ENCODE assay signal across 8 cellular contexts in the genomic region with DNA sequence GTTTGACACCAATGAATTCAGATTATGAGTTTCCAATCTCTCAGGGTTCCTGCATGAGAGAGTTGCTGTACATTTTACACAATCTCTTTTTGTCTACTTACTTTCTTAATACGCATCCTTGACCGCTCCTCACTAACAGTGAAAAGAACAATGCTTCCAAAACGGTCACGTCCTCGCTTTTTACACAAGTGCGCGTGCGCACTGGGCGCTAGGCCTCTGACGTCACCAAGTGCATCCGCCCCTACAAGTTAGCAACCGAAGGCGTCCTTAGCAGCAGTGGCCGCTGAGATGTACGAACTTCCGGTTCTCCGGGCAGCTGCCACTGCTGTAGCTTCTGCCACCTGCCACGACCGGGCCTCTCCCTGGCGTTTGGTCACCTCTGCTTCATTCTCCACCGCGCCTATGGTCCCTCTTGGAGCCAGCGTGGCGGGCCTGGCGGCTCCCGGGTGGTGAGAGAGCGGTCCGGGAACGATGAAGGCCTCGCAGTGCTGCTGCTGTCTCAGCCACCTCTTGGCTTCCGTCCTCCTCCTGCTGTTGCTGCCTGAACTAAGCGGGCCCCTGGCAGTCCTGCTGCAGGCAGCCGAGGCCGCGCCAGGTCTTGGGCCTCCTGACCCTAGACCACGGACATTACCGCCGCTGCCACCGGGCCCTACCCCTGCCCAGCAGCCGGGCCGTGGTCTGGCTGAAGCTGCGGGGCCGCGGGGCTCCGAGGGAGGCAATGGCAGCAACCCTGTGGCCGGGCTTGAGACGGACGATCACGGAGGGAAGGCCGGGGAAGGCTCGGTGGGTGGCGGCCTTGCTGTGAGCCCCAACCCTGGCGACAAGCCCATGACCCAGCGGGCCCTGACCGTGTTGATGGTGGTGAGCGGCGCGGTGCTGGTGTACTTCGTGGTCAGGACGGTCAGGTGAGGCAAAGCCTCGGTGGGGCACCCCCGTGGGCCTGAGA. TPM values are rescaled to one million over a fixed set of nuclear protein-coding genes. Genes with fewer than 3 reads are reported as not detected.
DNase-seq lines count a peak whose midpoint lies in the region; ATAC-seq and TF ChIP-seq lines count a peak whose summit lies in the region.

Gene FAM174A (plus strand): TSS at position 315 of the 946 bp plus-strand sequence. CDS start 157 bp downstream, at position 472.

- WGBS in endodermal cell (ENCODE audit: insufficient coverage in 1 of 2, insufficient read length in 1 of 2), 2 experiments = 0 to 1% methylated on average over 11 to 62 of the region's 62 CpGs

- peak within 1 kb of the TSS; percentile 78 for H3K27ac ChIP-seq in endodermal cell (ENCODE audit: low read depth, low read length)

- H3K27me3 Mint-ChIP-seq in endodermal cell (ENCODE audit: insufficient read depth) = no peaks in the 10 kb centered on the region

- peak; percentile 82 for DNase-seq in CMK (ENCODE audit: low read depth)
- peak; percentile 87 for DNase-seq in HT1080 (ENCODE audit: low read depth)
- DNase-seq in NOMO-1 treated with DMSO at 0.1 percent for 48 hours (lab: John Stamatoyannopoulos, UW; ENCODE audit: unreplicated experiment) = peak; percentile 93
- DNase-seq in activated CD8-positive, alpha-beta memory T cell treated with anti-CD3 and anti-CD28 coated beads, Interleukin-2, amount 50 U/mL, for 1 hour (ENCODE audit: extremely low read depth) = peak; percentile 89
- DNase-seq in endodermal cell = peak; percentile 97
- peak; percentile 98 for DNase-seq in mesenteric fat pad (ENCODE audit: low spot score)
- DNase-seq in stimulated activated CD8-positive, alpha-beta memory T cell treated with anti-CD3 and anti-CD28 coated beads, Interleukin-15, amount 100 ng/mL, for 24 hours (ENCODE audit: low read depth) = peak; percentile 85

- H3K4me3 ChIP-seq in endodermal cell (ENCODE audit: low read length) = peak within 1 kb of the TSS; percentile 88

- ATAC-seq in GM21360 (IDR thresholded peaks at IDR 0.05; ENCODE audit: unreplicated experiment) = peak; percentile 97

- H3K27me3 ChIP-seq in endodermal cell (ENCODE audit: control insufficient read depth, insufficient read depth, low read length, poor library complexity, severe bottlenecking) = no peaks in the 10 kb centered on the region

- H3K36me3 ChIP-seq in endodermal cell (ENCODE audit: control insufficient read depth, insufficient read depth, low read length) = no peaks in the 10 kb centered on the region

- H3K9ac ChIP-seq in endodermal cell (ENCODE audit: extremely low read depth, low read length, poor library complexity, severe bottlenecking) = peak within 1 kb of the TSS; percentile 63

- no peak for TF ChIP-seq CTCF in endodermal cell (conservative IDR thresholded peaks at IDR 0.05)

- no peaks in the 10 kb centered on the region for H3K4me1 ChIP-seq in endodermal cell (ENCODE audit: control insufficient read depth, insufficient read depth, low read length)

- peaks cover 13% of the 10 kb centered on the region for H3K36me3 Mint-ChIP-seq in endodermal cell (ENCODE audit: low read depth)

- H3K4me1 Mint-ChIP-seq in endodermal cell = peaks cover 15% of the 10 kb centered on the region

- H3K4me3 Mint-ChIP-seq in endodermal cell = peak within 1 kb of the TSS; percentile 92

- peaks cover 19% of the 10 kb centered on the region for H3K9me3 ChIP-seq in endodermal cell (ENCODE audit: control insufficient read depth, low read length)

- H3K9me3 Mint-ChIP-seq in endodermal cell = peaks cover 17% of the 10 kb centered on the region

- H3K27ac Mint-ChIP-seq in endodermal cell = peak within 1 kb of the TSS; percentile 91

RNA-seq across cellular contexts. Expression of gene FAM174A, which starts in this region (rescaled TPM):
- total RNA-seq in HT1080 (2014; rRNA removed; shearing (Covaris generic)) = 15.5 and 16.3 TPM in 2 replicates
- 13.0 and 15.2 TPM in 2 replicates for polyA plus RNA-seq in HT1080 (2015; cell fraction: cytosol; rRNA removed)
- polyA plus RNA-seq in HT1080 (2015; cell fraction: nucleus; rRNA removed) = 7.5 and 8.9 TPM in 2 replicates
- total RNA-seq in endodermal cell (1 to 10 TPM; 6.9 to 9.6 TPM), mesenteric fat pad (14.1 TPM)
- 8.9 TPM for polyA plus RNA-seq in endodermal cell (2013, experiment 1 of 2)
- polyA plus RNA-seq in endodermal cell (2013, experiment 2 of 2) = 7.3 TPM

Comparison
In these comparisons a context has a peak if more than half of its experiments do, and no peak if none do; other contexts are left out.
1. Peak in every context shown above with its lines: DNase-seq, ATAC-seq, H3K4me3 ChIP-seq and H3K27ac ChIP-seq.